Comparison of ENCODE assay signal across 9 cellular contexts in the genomic region with DNA sequence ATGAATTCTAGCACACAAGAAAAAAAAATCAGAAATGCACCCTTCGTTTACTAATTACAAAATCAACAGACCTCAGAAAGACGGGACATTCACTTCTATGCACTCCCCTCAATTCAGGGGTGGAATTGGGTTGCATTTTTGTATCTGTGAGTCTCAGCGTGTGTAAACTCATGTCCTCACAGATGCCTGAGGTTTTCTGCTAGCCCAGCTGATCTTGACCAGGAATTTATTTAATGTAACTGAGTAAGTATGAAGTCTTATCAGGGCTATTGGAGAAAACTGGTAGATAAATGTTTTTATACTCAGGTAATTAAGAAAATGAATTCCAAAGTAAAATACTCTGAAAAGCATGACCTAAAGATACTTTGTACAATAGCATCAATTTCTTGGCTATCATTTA.
A peak's percentile ranks its signal among the peaks of the same experiment; 100 is the strongest.
DNase-seq lines count a peak whose midpoint lies in the region; ATAC-seq, FAIRE-seq and TF ChIP-seq lines count a peak whose summit lies in the region.
"Had no signal": no experiment of that assay in that cellular context is flagged by ENCODE, and none has a peak within 500 bp of the region (broad histone marks: within the 10 kb centered on the region; RNA-seq: fewer than 3 reads in every experiment).

No MANE protein-coding gene starts in this region.

- no peak for TF ChIP-seq CTCF in Panc1 (IDR thresholded peaks at IDR 0.05)
- no peak for TF ChIP-seq CTCF in endothelial cell of umbilical vein (IDR thresholded peaks at IDR 0.05; ENCODE audit: extremely low read depth in 1 of 2, insufficient read depth in 1 of 2, low read depth in 1 of 2, low read length in 2 of 2)

- no peak for ATAC-seq in Panc1

- H3K4me1 ChIP-seq in Panc1 (ENCODE audit: control insufficient read depth, insufficient read depth, low read length) (peaks cover 32% of the 10 kb centered on the region), endothelial cell of umbilical vein (ENCODE audit: control insufficient read depth, extremely low read depth, insufficient read depth, low read length) (peaks cover 47% of the 10 kb centered on the region), skeletal muscle tissue (ENCODE audit: control insufficient read depth in 3 of 3, insufficient read depth in 3 of 3, low read length in 3 of 3) (peaks cover 4 to 31% (median 7%) of the 10 kb centered on the region in 3 donors)

- no peak for FAIRE-seq in endothelial cell of umbilical vein (lab: Jason Lieb, UNC)

- POLR2A ChIA-PET in Panc1 (lab: Charles Lee) (no interaction called here), endothelial cell of umbilical vein (lab: Charles Lee) (no interaction called here)

- H3K9me1 ChIP-seq in endothelial cell of umbilical vein (replicated peaks; ENCODE audit: control insufficient read depth, extremely low read depth, insufficient read depth, low read length): no peaks in the 10 kb centered on the region

- H3K9ac ChIP-seq in endothelial cell of umbilical vein (replicated peaks; ENCODE audit: extremely low read depth, insufficient read depth, low read length): peak overlapping the region; percentile 94
- H3K9ac ChIP-seq in skeletal muscle tissue (ENCODE audit: low read depth in 1 of 3, low read length in 3 of 3): no peak overlapping the region

- H3K27me3 ChIP-seq in Panc1 (ENCODE audit: control insufficient read depth, insufficient read depth, low read length): no peaks in the 10 kb centered on the region
- no peaks in the 10 kb centered on the region for H3K27me3 ChIP-seq in endothelial cell of umbilical vein (ENCODE audit: control insufficient read depth in 2 of 2, insufficient read depth in 2 of 2, low read length in 2 of 2)
- peaks cover 0 to 2% (median 0%) of the 10 kb centered on the region in 3 donors for H3K27me3 ChIP-seq in skeletal muscle tissue (ENCODE audit: control insufficient read depth in 3 of 3, insufficient read depth in 3 of 3, low read length in 3 of 3)

- CTCF ChIA-PET in Panc1 (lab: Charles Lee) (no interaction called here), endothelial cell of umbilical vein (lab: Charles Lee) (interaction anchor here (0.9 to 14.7 kb wide), 3 partner anchors 74 to 959 kb away, joined by 3 to 249 read pairs (median 4); no protein-coding TSS in a partner anchor)

- H3K79me2 ChIP-seq in endothelial cell of umbilical vein (ENCODE audit: control insufficient read depth, insufficient read depth, low read length): peaks cover 93% of the 10 kb centered on the region

- H3K36me3 ChIP-seq in Panc1 (ENCODE audit: control insufficient read depth, insufficient read depth, low read length) (peaks cover 6% of the 10 kb centered on the region; the same call in 1 of the 2 replicates), endothelial cell of umbilical vein (ENCODE audit: control insufficient read depth in 2 of 2, extremely low read depth in 1 of 2, insufficient read depth in 2 of 2, low read length in 2 of 2) (peaks cover 0 to 12% of the 10 kb centered on the region in 2 experiments), skeletal muscle tissue (ENCODE audit: control insufficient read depth in 3 of 3, insufficient read depth in 3 of 3, low read length in 3 of 3) (peaks cover 2 to 10% (median 10%) of the 10 kb centered on the region in 3 donors)

- no peak overlapping the region for H2AFZ ChIP-seq in endothelial cell of umbilical vein (ENCODE audit: low read depth, low read length)

- dilution Hi-C loops in endothelial cell of umbilical vein (cut with MboI; ENCODE audit: extremely low pct_ligation_motif_present, low sequenced_read_pairs): no loop called here

- H3K27ac ChIP-seq in Panc1 (ENCODE audit: low read length): peak overlapping the region; percentile 84; the same call in 1 of the 2 replicates
- H3K27ac ChIP-seq in endothelial cell of umbilical vein (ENCODE audit: insufficient read depth, low read depth, low read length): peak overlapping the region; percentile 98
- peak overlapping the region; percentile 20 for H3K27ac ChIP-seq in skeletal muscle tissue (ENCODE audit: low read depth, low read length)

- in situ Hi-C loops in Panc1 (cut with HindIII; ENCODE audit: low pct_unique_long_range_greater_than_20kb, low sequenced_read_pairs): no loop called here
- in situ Hi-C loops in KBM-7 (cut with MboI; ENCODE audit: low pct_unique_long_range_greater_than_20kb, low sequenced_read_pairs): no loop called here

- no peak for TF ChIP-seq POLR2A in endothelial cell of umbilical vein (IDR thresholded peaks at IDR 0.05; ENCODE audit: low read depth, low read length)

- DNase-seq in EL (peak; percentile 84), Panc1 (ENCODE audit: low read depth, low spot score) (no peak), endothelial cell of umbilical vein (ENCODE audit: low read depth, low spot score) (no peak), HPDE6-E6E7 (ENCODE audit: extremely low spot score) (no peak), KBM-7 (no peak), islet precursor cell (no peak)
- DNase-seq in stimulated activated naive CD4-positive, alpha-beta T cell treated with Interleukin-2 at 50 U/mL for 16 hours (lab: John Stamatoyannopoulos, UW): no peak
- DNase-seq: stimulated activated CD8-positive, alpha-beta memory T cell treated with anti-CD3 and anti-CD28 coated beads, Interleukin-4, amount 100 ng/mL, for 48 hours had no signal

- H4K20me1 ChIP-seq in endothelial cell of umbilical vein (replicated peaks; ENCODE audit: control insufficient read depth, extremely low read depth, insufficient read depth, low read length): no peaks in the 10 kb centered on the region

- H3K4me2 ChIP-seq in endothelial cell of umbilical vein (ENCODE audit: insufficient read depth, low read length): peak overlapping the region; percentile 97

- intact Hi-C loops in Panc1 (cut with micrococcal nuclease; ENCODE audit: unreplicated experiment): no loop called here
- intact Hi-C loops in endothelial cell of umbilical vein (cut with micrococcal nuclease): loop anchor here (10.0 kb wide), 1 partner anchor 763 kb away; no protein-coding TSS in a partner anchor

- H3K4me3 ChIP-seq in Panc1 (ENCODE audit: low read depth in 2 of 2, low read length in 2 of 2) (peak overlapping the region in 1 of 2 experiments; percentile 32; a peak in 2 of 4 replicates), endothelial cell of umbilical vein (replicated peaks in 1 of 3; ENCODE audit: insufficient read depth in 1 of 3, low read depth in 1 of 3, low read length in 3 of 3) (peak overlapping the region in 1 of 3 experiments; percentile 37), skeletal muscle tissue (ENCODE audit: low read length in 3 of 3) (peak overlapping the region in 1 of 3 donors; percentile 24)

- BruUV-seq in Panc1 (replicated peaks; lab: Mats Ljungman, UMichigan) (no TSS peak), endothelial cell of umbilical vein (replicated peaks; lab: Mats Ljungman, UMichigan) (TSS peak; percentile 1)

- H3K9me3 ChIP-seq in Panc1 (ENCODE audit: control insufficient read depth, insufficient read depth, low read depth, low read length) (no peaks in the 10 kb centered on the region), endothelial cell of umbilical vein (replicated peaks; ENCODE audit: control insufficient read depth, insufficient read depth, low read length) (no peaks in the 10 kb centered on the region), skeletal muscle tissue (ENCODE audit: control insufficient read depth in 3 of 3, low read length in 3 of 3) (no peaks in the 10 kb centered on the region)

TF ChIP-seq in endothelial cell of umbilical vein, 7 proteins besides CTCF, POLR2A, EP300 and RAD21:
- TF ChIP-seq JUN (IDR thresholded peaks at IDR 0.05; ENCODE audit: borderline replicate concordance, insufficient read depth, insufficient read length, low read depth) (no peak), MYC (IDR thresholded peaks at IDR 0.05; ENCODE audit: low read depth, low read length) (no peak), GATA2 (IDR thresholded peaks at IDR 0.05; ENCODE audit: insufficient read depth, insufficient read length, low read depth, low read length) (no peak), FOS (IDR thresholded peaks at IDR 0.05; ENCODE audit: borderline replicate concordance, insufficient read depth, low read length) (no peak), EZH2 (IDR thresholded peaks at IDR 0.05; ENCODE audit: borderline replicate concordance, low read depth, low read length, severe bottlenecking) (no peak), POLR2AphosphoS5 (IDR thresholded peaks at IDR 0.05; ENCODE audit: insufficient read depth, low read depth, low read length) (no peak)
- TF ChIP-seq, protein P1, sequence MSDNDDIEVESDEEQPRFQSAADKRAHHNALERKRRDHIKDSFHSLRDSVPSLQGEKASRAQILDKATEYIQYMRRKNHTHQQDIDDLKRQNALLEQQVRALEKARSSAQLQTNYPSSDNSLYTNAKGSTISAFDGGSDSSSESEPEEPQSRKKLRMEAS (IDR thresholded peaks at IDR 0.05; ENCODE audit: insufficient read depth, insufficient read length): no peak

Comparison
In these comparisons a context has a peak if more than half of its experiments do, and no peak if none do; other contexts are left out.
1. H3K27ac ChIP-seq: peak in every context shown above with its lines; median percentile 98 in endothelial cell of umbilical vein; 84 in Panc1; 20 in skeletal muscle tissue.